Comparison of ENCODE assay signal across 12 cellular contexts in the genomic region with DNA sequence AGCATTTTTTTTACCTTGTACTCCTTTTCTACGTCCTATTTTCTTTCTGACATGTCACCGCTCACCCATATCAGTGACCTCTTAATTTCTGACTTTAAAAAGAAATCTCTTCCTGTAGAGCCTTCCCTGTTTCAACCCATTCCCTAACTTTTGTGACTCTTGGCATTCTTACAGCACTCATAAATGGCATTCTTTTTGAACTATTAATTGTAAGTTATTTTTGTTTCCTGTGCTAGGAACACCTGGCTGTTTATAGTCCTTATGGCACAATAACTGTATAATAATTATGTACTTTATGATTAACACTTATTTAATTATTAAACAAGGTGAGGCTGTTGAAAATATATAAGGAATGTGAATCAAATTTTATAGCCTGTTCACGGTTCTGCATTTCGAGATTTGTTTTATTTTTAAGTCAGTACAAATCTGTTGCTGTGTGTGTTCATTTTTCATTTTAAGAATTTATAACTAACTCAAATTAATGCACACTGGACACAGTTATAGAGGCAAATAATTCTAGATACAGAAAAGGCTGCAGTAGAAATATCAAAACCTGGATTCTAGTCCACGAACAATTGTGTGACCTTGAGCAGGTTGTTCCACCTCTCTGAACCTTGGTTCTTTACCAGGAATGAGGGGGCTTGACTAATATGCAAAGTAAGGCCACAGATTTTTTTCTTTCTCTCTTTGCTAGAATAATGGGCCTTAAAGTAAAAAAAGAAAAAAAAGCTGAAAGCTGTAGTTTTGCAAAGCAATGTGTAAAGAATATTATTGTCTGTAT. TPM values are rescaled to one million over a fixed set of nuclear protein-coding genes. Genes with fewer than 3 reads are reported as not detected.
DNase-seq lines count a peak whose midpoint lies in the region; ATAC-seq and TF ChIP-seq lines count a peak whose summit lies in the region.
"Had no signal": no experiment of that assay in that cellular context is flagged by ENCODE, and none has a peak within 500 bp of the region (broad histone marks: within the 10 kb centered on the region; RNA-seq: fewer than 3 reads in every experiment).

No MANE protein-coding gene starts in this region.

- peak overlapping the region; percentile 89 for H3K4me3 Mint-ChIP-seq in activated T-helper 17 cell treated with anti-CD3 and anti-CD28 coated beads, Interleukin-2, amount 50 U/mL, for 72 hours

- ATAC-seq in activated T-helper 17 cell treated with anti-CD3 and anti-CD28 coated beads, Interleukin-2, amount 50 U/mL, for 72 hours (replicated peaks) = no peak
- ATAC-seq in HG03565 (IDR thresholded peaks at IDR 0.05; ENCODE audit: unreplicated experiment) (no peak), omental fat pad (ENCODE audit: low FRiP score) (no peak)

- H3K4me3 ChIP-seq in AG09309 (ENCODE audit: control insufficient read depth, low read depth, low read length) = 0 out of 2 replicates have a peak overlapping the region, but pooled peaks have one; percentile 95
- peak overlapping the region; percentile 95 for H3K4me3 ChIP-seq in GM23248
- H3K4me3 ChIP-seq in muscle layer of duodenum (ENCODE audit: low read depth in 1 of 2, low read length in 2 of 2) = peak overlapping the region; percentile 92 to 93

- H3K9me2 ChIP-seq in GM23248 (ENCODE audit: insufficient read depth) = no peaks in the 10 kb centered on the region

- WGBS in GM23248 (ENCODE audit: low coverage in 1 of 2, low lambda C conversion rate in 2 of 2, missing lambda C conversion rate in 2 of 2), 2 experiments = 89 to 96% methylated on average over 5 of the region's 5 CpGs

- H3K4me1 Mint-ChIP-seq in activated T-helper 17 cell treated with anti-CD3 and anti-CD28 coated beads, Interleukin-2, amount 50 U/mL, for 72 hours = peaks cover 15% of the 10 kb centered on the region

- H3K9me3 Mint-ChIP-seq in activated T-helper 17 cell treated with anti-CD3 and anti-CD28 coated beads, Interleukin-2, amount 50 U/mL, for 72 hours = no peaks in the 10 kb centered on the region

- no peak overlapping the region for H2AFZ ChIP-seq in GM23248

- H3K9me3 ChIP-seq in GM23248 (ENCODE audit: low read depth) (no peaks in the 10 kb centered on the region), muscle layer of duodenum (ENCODE audit: control insufficient read depth in 1 of 2, low read length in 2 of 2) (no peaks in the 10 kb centered on the region)
- H3K9me3 ChIP-seq: upper lobe of left lung had no signal

- H3F3A ChIP-seq in GM23248 (ENCODE audit: insufficient read depth) = peaks cover 6% of the 10 kb centered on the region; the same call in 1 of the 2 replicates

- DNase-seq in AG09309 (ENCODE audit: low read depth) (no peak), GM23248 (no peak), omental fat pad (ENCODE audit: low spot score) (no peak), H4 (ENCODE audit: low spot score) (no peak)
- no peak for DNase-seq in stimulated activated CD4-positive, alpha-beta T cell treated with anti-CD3 and anti-CD28 coated beads, Interleukin-1b, Interleukin-23, amount 100 ng/mL, for 48 hours
- DNase-seq: DMS153, foreskin melanocyte, NCI-H1436 treated with DMSO at 0.1 percent for 48 hours, upper lobe of left lung had no signal

- H3K9ac ChIP-seq in GM23248 = peak overlapping the region; percentile 98

- H3K36me3 ChIP-seq in GM23248 (ENCODE audit: low read depth) = no peaks in the 10 kb centered on the region
- H3K36me3 ChIP-seq in muscle layer of duodenum (ENCODE audit: control insufficient read depth in 1 of 2, insufficient read depth in 2 of 2, low read length in 2 of 2) = peaks cover 0 to 6% of the 10 kb centered on the region in 2 donors

- no peak overlapping the region for H3K27ac Mint-ChIP-seq in activated T-helper 17 cell treated with anti-CD3 and anti-CD28 coated beads, Interleukin-2, amount 50 U/mL, for 72 hours

- TF ChIP-seq CTCF in AG09309 (IDR thresholded peaks at IDR 0.05; ENCODE audit: control insufficient read depth, insufficient read depth, low read depth, low read length, missing control alignments) (no peak), omental fat pad (IDR thresholded peaks at IDR 0.05) (no peak)

- H3K27me3 ChIP-seq in GM23248 (replicated peaks; ENCODE audit: insufficient read depth) (no peaks in the 10 kb centered on the region), muscle layer of duodenum (ENCODE audit: low read depth, low read length) (no peaks in the 10 kb centered on the region)
- H3K27me3 ChIP-seq: upper lobe of left lung had no signal

- in situ Hi-C loops in GM23248 (cut with MboI) = no loop called here

- H3K27ac ChIP-seq in GM23248 (no peak overlapping the region), muscle layer of duodenum (ENCODE audit: low read length) (peak overlapping the region; percentile 2)

- peaks cover 27% of the 10 kb centered on the region for H3K79me2 ChIP-seq in GM23248 (ENCODE audit: insufficient read depth)

- H4K20me1 ChIP-seq in GM23248 (ENCODE audit: insufficient read depth) = no peaks in the 10 kb centered on the region

- peak overlapping the region; percentile 98 for H3K4me2 ChIP-seq in GM23248 (ENCODE audit: unreplicated experiment)

- peaks cover 3% of the 10 kb centered on the region for H3K36me3 Mint-ChIP-seq in activated T-helper 17 cell treated with anti-CD3 and anti-CD28 coated beads, Interleukin-2, amount 50 U/mL, for 72 hours (ENCODE audit: low read depth)

- peaks cover 8% of the 10 kb centered on the region for H3K4me1 ChIP-seq in GM23248 (ENCODE audit: insufficient read depth)
- peaks cover 0 to 8% of the 10 kb centered on the region in 2 donors for H3K4me1 ChIP-seq in muscle layer of duodenum (ENCODE audit: control insufficient read depth in 1 of 2, insufficient read depth in 2 of 2, low read length in 2 of 2)

- H3K27me3 Mint-ChIP-seq in activated T-helper 17 cell treated with anti-CD3 and anti-CD28 coated beads, Interleukin-2, amount 50 U/mL, for 72 hours = peaks cover 3% of the 10 kb centered on the region

RNA-seq across cellular contexts. Expression of a gene that starts 1.5 kb away (rescaled TPM):
- 24.5 and 35.9 TPM in 2 replicates for total RNA-seq in GM23248 (2014; rRNA removed; shearing (Covaris generic))
- polyA plus RNA-seq in GM23248 (2016; fragmentation: Nextera tagmentation; extraction: Ambion mirVana) = 15.2 and 15.4 TPM in 2 replicates
- 10 to 100 TPM in 1 of 2 donors, 1 to 10 TPM in 1; 9.7 to 10.5 TPM for total RNA-seq in activated T-helper 17 cell treated with anti-CD3 and anti-CD28 coated beads, Interleukin-2, amount 50 U/mL, for 72 hours
- 10 to 100 TPM; 19.1 to 33.7 (median 23.7) TPM for total RNA-seq in omental fat pad
- 10.5 and 11.1 TPM in 2 replicates for total RNA-seq in H4 (2014; rRNA removed; shearing (Covaris generic))

RNA-seq across cellular contexts. Expression of a gene that starts 21.2 kb away (rescaled TPM):
- not detected in 2 replicates for total RNA-seq in GM23248 (2014; rRNA removed; shearing (Covaris generic))
- polyA plus RNA-seq in GM23248 (2016; fragmentation: Nextera tagmentation; extraction: Ambion mirVana) = not detected in 2 replicates
- total RNA-seq in activated T-helper 17 cell treated with anti-CD3 and anti-CD28 coated beads, Interleukin-2, amount 50 U/mL, for 72 hours = not detected
- not detected for total RNA-seq in omental fat pad
- not detected in 2 replicates for total RNA-seq in H4 (2014; rRNA removed; shearing (Covaris generic))
- total RNA-seq: upper lobe of left lung had no signal
